Comparison of ENCODE assay signal across 9 cellular contexts in the genomic region with DNA sequence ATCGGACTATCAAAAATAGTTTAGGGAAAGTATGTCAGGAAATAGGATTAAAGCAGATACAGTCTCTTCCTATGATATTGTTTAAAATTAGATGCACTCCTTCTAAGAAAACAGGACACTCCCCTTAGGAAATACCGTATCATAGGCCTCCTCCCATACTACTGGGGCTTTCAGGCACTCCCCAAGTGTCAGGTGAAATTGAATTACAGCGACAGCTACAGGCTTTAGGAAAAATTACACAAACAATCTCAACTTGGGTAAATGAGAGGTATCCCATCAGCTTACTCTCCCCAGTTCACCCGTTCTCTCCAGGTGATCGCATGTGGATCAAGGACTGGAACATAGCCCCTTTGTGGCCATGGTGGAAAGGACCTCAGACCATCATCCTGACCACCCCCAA.
A peak's percentile ranks its signal among the peaks of the same experiment; 100 is the strongest.
DNase-seq lines count a peak whose midpoint lies in the region; ATAC-seq and TF ChIP-seq lines count a peak whose summit lies in the region.
"Had no signal": no experiment of that assay in that cellular context is flagged by ENCODE, and none has a peak within 500 bp of the region (broad histone marks: within the 10 kb centered on the region; RNA-seq: fewer than 3 reads in every experiment).

No MANE protein-coding gene starts in this region.

- H3K79me2 ChIP-seq in OCI-LY3 (ENCODE audit: low read length): peaks cover 7% of the 10 kb centered on the region

- no peak overlapping the region for H3K27ac Mint-ChIP-seq in natural killer cell
- H3K27ac Mint-ChIP-seq in natural killer cell treated with Interleukin-12 subunit alpha and Interleukin-12 subunit beta and Interleukin-15 and Interleukin-18, amount 100 ng/mL, for 72 hours: no peak overlapping the region

- intact Hi-C loops in natural killer cell (cut with micrococcal nuclease): no loop called here
- intact Hi-C loops in upper lobe of right lung (cut with DNase I): no loop called here

- H3K4me3 Mint-ChIP-seq in natural killer cell: no peak overlapping the region
- H3K4me3 Mint-ChIP-seq in natural killer cell treated with Interleukin-12 subunit alpha and Interleukin-12 subunit beta and Interleukin-15 and Interleukin-18, amount 100 ng/mL, for 72 hours: no peak overlapping the region

- TF ChIP-seq CTCF in natural killer cell (IDR thresholded peaks at IDR 0.05) (peak; percentile 13), OCI-LY3 (IDR thresholded peaks at IDR 0.05; ENCODE audit: low read depth, low read length) (peak; percentile 46), upper lobe of right lung (IDR thresholded peaks at IDR 0.05) (peak; percentile 46)

- no peak overlapping the region for H3K27ac ChIP-seq in OCI-LY3 (ENCODE audit: low read length)
- H3K27ac ChIP-seq in upper lobe of right lung: no peak overlapping the region

- H3K27me3 Mint-ChIP-seq in natural killer cell (ENCODE audit: low read depth in 2 of 2): no peaks in the 10 kb centered on the region
- peaks cover 0 to 4% of the 10 kb centered on the region in 2 donors for H3K27me3 Mint-ChIP-seq in natural killer cell treated with Interleukin-12 subunit alpha and Interleukin-12 subunit beta and Interleukin-15 and Interleukin-18, amount 100 ng/mL, for 72 hours

- no peak overlapping the region for H3K4me3 ChIP-seq in OCI-LY3 (ENCODE audit: low read length)
- no peak overlapping the region for H3K4me3 ChIP-seq in upper lobe of right lung

- H3K4me1 ChIP-seq in OCI-LY3 (ENCODE audit: low read length) (peaks cover 50% of the 10 kb centered on the region), upper lobe of right lung (peaks cover 4% of the 10 kb centered on the region)

- H3K36me3 ChIP-seq in OCI-LY3 (replicated peaks; ENCODE audit: low read depth, low read length): peaks cover 9% of the 10 kb centered on the region
- H3K36me3 ChIP-seq in upper lobe of right lung: no peaks in the 10 kb centered on the region

- no peak overlapping the region for H3K9ac ChIP-seq in OCI-LY3 (ENCODE audit: low read length)

- no peaks in the 10 kb centered on the region for H3K9me3 Mint-ChIP-seq in natural killer cell
- no peaks in the 10 kb centered on the region for H3K9me3 Mint-ChIP-seq in natural killer cell treated with Interleukin-12 subunit alpha and Interleukin-12 subunit beta and Interleukin-15 and Interleukin-18, amount 100 ng/mL, for 72 hours

- H3K4me2 ChIP-seq in OCI-LY3 (ENCODE audit: low read length): no peak overlapping the region

- no peak for DNase-seq in natural killer cell
- DNase-seq in natural killer cell treated with Interleukin-12 subunit alpha and Interleukin-12 subunit beta and Interleukin-15 and Interleukin-18, amount 100 ng/mL, for 72 hours (ENCODE audit: low spot score): no peak
- peak; percentile 17 for DNase-seq in germinal center (ENCODE audit: low spot score)
- DNase-seq in upper lobe of right lung: no peak
- no peak for DNase-seq in DMS114 treated with DMSO at 0.1 percent for 48 hours (lab: John Stamatoyannopoulos, UW; ENCODE audit: unreplicated experiment)
- DNase-seq: stimulated activated CD4-positive, alpha-beta T cell treated with anti-CD3 and anti-CD28 coated beads, Interleukin-2, amount 100 ng/mL, for 48 hours had no signal

- no peaks in the 10 kb centered on the region for H3K27me3 ChIP-seq in OCI-LY3 (ENCODE audit: low read depth, low read length)
- no peaks in the 10 kb centered on the region for H3K27me3 ChIP-seq in upper lobe of right lung

- H4K20me1 ChIP-seq in OCI-LY3 (ENCODE audit: insufficient read depth, low read length): no peaks in the 10 kb centered on the region

- ATAC-seq in natural killer cell: no peak
- no peak for ATAC-seq in natural killer cell treated with Interleukin-12 subunit alpha and Interleukin-12 subunit beta and Interleukin-15 and Interleukin-18, amount 100 ng/mL, for 72 hours
- ATAC-seq in upper lobe of right lung: peak; percentile 68
- no peak for ATAC-seq in GM21529 (IDR thresholded peaks at IDR 0.05; ENCODE audit: unreplicated experiment)
- no peak for ATAC-seq in GM21717 (IDR thresholded peaks at IDR 0.05; ENCODE audit: unreplicated experiment)

- H2AFZ ChIP-seq in OCI-LY3 (ENCODE audit: low read depth, low read length): no peak overlapping the region

- peaks cover 0 to 11% of the 10 kb centered on the region in 2 donors for H3K4me1 Mint-ChIP-seq in natural killer cell
- peaks cover 0 to 13% of the 10 kb centered on the region in 2 donors for H3K4me1 Mint-ChIP-seq in natural killer cell treated with Interleukin-12 subunit alpha and Interleukin-12 subunit beta and Interleukin-15 and Interleukin-18, amount 100 ng/mL, for 72 hours (ENCODE audit: low read depth in 2 of 2)

- no peaks in the 10 kb centered on the region for H3K36me3 Mint-ChIP-seq in natural killer cell
- no peaks in the 10 kb centered on the region for H3K36me3 Mint-ChIP-seq in natural killer cell treated with Interleukin-12 subunit alpha and Interleukin-12 subunit beta and Interleukin-15 and Interleukin-18, amount 100 ng/mL, for 72 hours

- H3K9me3 ChIP-seq in OCI-LY3 (ENCODE audit: insufficient read depth, low read length): no peaks in the 10 kb centered on the region
- no peaks in the 10 kb centered on the region for H3K9me3 ChIP-seq in upper lobe of right lung
